In the genomic region with DNA sequence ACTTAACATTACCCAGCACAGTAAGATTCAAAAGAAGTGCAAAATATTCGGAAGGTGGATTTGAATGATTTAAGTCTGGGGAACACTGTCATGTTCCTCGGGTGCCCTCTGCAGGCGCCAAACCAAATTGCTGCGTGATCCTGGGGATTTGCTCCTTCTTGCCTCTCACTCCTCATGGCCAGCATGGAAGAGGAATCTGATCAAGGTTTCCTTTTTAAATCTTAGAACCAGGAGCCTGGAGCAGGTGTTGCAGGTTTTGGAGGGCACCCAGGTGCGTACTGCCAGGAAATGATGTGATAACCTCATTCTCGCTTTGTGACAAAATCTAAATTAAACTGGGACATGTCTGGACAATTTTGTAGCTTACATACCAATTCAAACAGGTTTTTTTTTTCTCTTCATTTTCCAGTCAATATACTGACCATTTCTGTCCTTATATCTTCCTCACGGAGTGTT, we compare ENCODE assay signal across 1 cellular context.
TF ChIP-seq lines count a peak whose summit lies in the region.

No MANE protein-coding gene starts in this region.

TF ChIP-seq in WTC11, 78 proteins besides CTCF, POLR2A, EP300 and RAD21 (continued from another document):
- TF ChIP-seq ZBTB43 (CRISPR knock-in tag; IDR thresholded peaks at IDR 0.05) (no peak), ZNF263 (CRISPR knock-in tag; IDR thresholded peaks at IDR 0.05; ENCODE audit: low read depth) (no peak)
